28 cellular contexts compared by ENCODE assay signal in genomic region chr18:80149667-80150066, GRCh38.
"Had no signal": no experiment of that assay in that cellular context is flagged by ENCODE, and none has a peak within 500 bp of the region (broad histone marks: within the 10 kb centered on the region; RNA-seq: fewer than 3 reads in every experiment).

No MANE protein-coding gene starts in this region.

- H3K27ac Mint-ChIP-seq: effector memory CD8-positive, alpha-beta T cell; memory B cell; mesothelial cell of epicardium; nephron; neural progenitor cell had no signal

- H3K4me3 ChIP-seq: left ventricle myocardium inferior, mucosa of descending colon, neural progenitor cell, right atrium auricular region, spleen, suprapubic skin had no signal

- H3K4me1 Mint-ChIP-seq: mesothelial cell of epicardium, nephron had no signal

- H3K36me3 Mint-ChIP-seq: memory B cell, naive B cell had no signal

- H3K27ac ChIP-seq: esophagus squamous epithelium, heart right ventricle, left ventricle myocardium inferior, lower lobe of right lung, neural progenitor cell, parathyroid adenoma, prostate gland, right atrium auricular region, sigmoid colon, spleen, suprapubic skin, transverse colon had no signal

- H3K9ac ChIP-seq: neural progenitor cell, parathyroid adenoma had no signal

- H2AFZ ChIP-seq: neural progenitor cell, parathyroid adenoma had no signal

- H3K4me1 ChIP-seq: neural progenitor cell, parathyroid adenoma, prostate gland, right atrium auricular region had no signal

- H3K9me3 ChIP-seq: esophagus squamous epithelium, heart right ventricle, left ventricle myocardium inferior, lower lobe of right lung, mucosa of descending colon, prostate gland, right atrium auricular region, sigmoid colon, spleen, suprapubic skin, transverse colon had no signal

- H3K27me3 ChIP-seq: esophagus squamous epithelium, heart right ventricle, neural progenitor cell, right atrium auricular region, sigmoid colon, suprapubic skin, transverse colon had no signal

- H3K9me3 Mint-ChIP-seq: effector memory CD8-positive, alpha-beta T cell; memory B cell; mesothelial cell of epicardium; nephron; neural progenitor cell; stimulated activated naive CD8-positive, alpha-beta T cell treated with anti-CD3 and anti-CD28 coated beads, Interleukin-15, amount 100 ng/mL, for 72 hours had no signal

- H3K4me3 Mint-ChIP-seq: mesothelial cell of epicardium; stimulated activated naive CD8-positive, alpha-beta T cell treated with anti-CD3 and anti-CD28 coated beads, Interleukin-15, amount 100 ng/mL, for 72 hours had no signal

- H3K4me2 ChIP-seq: neural progenitor cell had no signal

- H3K36me3 ChIP-seq: esophagus squamous epithelium, heart right ventricle, neural progenitor cell, prostate gland, right atrium auricular region, sigmoid colon, suprapubic skin, transverse colon had no signal

- H3K27me3 Mint-ChIP-seq: memory B cell had no signal

- DNase-seq: cerebellar nuclear complex; cortex of kidney; effector memory CD8-positive, alpha-beta T cell; erythroblast; esophagus squamous epithelium; foreskin melanocyte; glutamatergic neuron; heart right ventricle; hippocampal formation; left cardiac atrium; left ventricle myocardium inferior; lower lobe of right lung; mucosa of descending colon; naive B cell; sigmoid colon; spleen; stimulated activated CD4-positive, alpha-beta T cell treated with anti-CD3 and anti-CD28 coated beads, Interleukin-4, amount 100 ng/mL, for 4 hours; stimulated activated naive CD4-positive, alpha-beta T cell; stimulated activated naive CD8-positive, alpha-beta T cell treated with anti-CD3 and anti-CD28 coated beads, Interleukin-15, amount 100 ng/mL, for 72 hours; transverse colon had no signal

- ATAC-seq: effector memory CD8-positive, alpha-beta T cell; heart right ventricle; left cardiac atrium; lower lobe of right lung; mucosa of descending colon; stimulated activated naive CD8-positive, alpha-beta T cell treated with anti-CD3 and anti-CD28 coated beads, Interleukin-15, amount 100 ng/mL, for 72 hours had no signal

- H3K79me2 ChIP-seq: parathyroid adenoma had no signal
